In genomic region chr12:57846285-57846576, GRCh38 we compare ENCODE assay signal across 1 cellular context.
A peak's percentile ranks its signal among the peaks of the same experiment; 100 is the strongest.
TF ChIP-seq lines count a peak whose summit lies in the region.

No MANE protein-coding gene starts in this region.

TF ChIP-seq in H1, 55 proteins besides CTCF, POLR2A, EP300 and RAD21:
- TF ChIP-seq BCL11A (IDR thresholded peaks at IDR 0.05; ENCODE audit: low read depth in 2 of 2, low read length in 2 of 2) (no peak), SIRT6 (IDR thresholded peaks at IDR 0.05; ENCODE audit: low read length) (no peak), HDAC2 (IDR thresholded peaks at IDR 0.05; ENCODE audit: borderline replicate concordance in 1 of 2, low read depth in 2 of 2, low read length in 2 of 2) (no peak), MAX (IDR thresholded peaks at IDR 0.05) (no peak), ATF2 (IDR thresholded peaks at IDR 0.05; ENCODE audit: low read length) (no peak), TAF1 (IDR thresholded peaks at IDR 0.05; ENCODE audit: low read depth, low read length) (no peak), NRF1 (IDR thresholded peaks at IDR 0.05; ENCODE audit: low read depth, low read length) (no peak), ATF3 (IDR thresholded peaks at IDR 0.05; ENCODE audit: insufficient read depth, low read depth, low read length) (no peak), E2F6 (IDR thresholded peaks at IDR 0.05) (no peak), SAP30 (IDR thresholded peaks at IDR 0.05; ENCODE audit: insufficient read depth, insufficient replicate concordance, low read length) (peak; percentile 25), RXRA (IDR thresholded peaks at IDR 0.05; ENCODE audit: insufficient read depth, low read depth, low read length) (no peak), PHF8 (conservative IDR thresholded peaks at IDR 0.05; ENCODE audit: low read depth, low read length) (peak; percentile 41; the same call in 1 of the 2 replicates), ZNF274 (IDR thresholded peaks at IDR 0.05; ENCODE audit: borderline replicate concordance, extremely low read depth, low read length) (no peak), TAF7 (optimal IDR thresholded peaks at IDR 0.05; ENCODE audit: borderline replicate concordance, low read depth, low read length) (no peak), SP1 (IDR thresholded peaks at IDR 0.05; ENCODE audit: low read depth, low read length) (no peak), CHD1 (IDR thresholded peaks at IDR 0.05; ENCODE audit: low read depth, low read length) (no peak), RBBP5 (IDR thresholded peaks at IDR 0.05; ENCODE audit: borderline replicate concordance, low read depth, low read length) (no peak), CBX8 (IDR thresholded peaks at IDR 0.05; ENCODE audit: borderline replicate concordance, low read depth, low read length) (no peak), JUND (IDR thresholded peaks at IDR 0.05; ENCODE audit: low read length) (no peak), EGR1 (IDR thresholded peaks at IDR 0.05; ENCODE audit: borderline replicate concordance, low read depth, low read length) (no peak), ASH2L (IDR thresholded peaks at IDR 0.05; ENCODE audit: low read length) (peak; percentile 33), HDAC6 (IDR thresholded peaks at IDR 0.05; ENCODE audit: low read depth, low read length) (no peak)
